ENCODE assay signal across 17 cellular contexts in genomic region chr2:51472300-51472699, GRCh38.
A peak's percentile ranks its signal among the peaks of the same experiment; 100 is the strongest.
DNase-seq lines count a peak whose midpoint lies in the region; ATAC-seq, FAIRE-seq and TF ChIP-seq lines count a peak whose summit lies in the region.
"Had no signal": no experiment of that assay in that cellular context is flagged by ENCODE, and none has a peak within 500 bp of the region (broad histone marks: within the 10 kb centered on the region; RNA-seq: fewer than 3 reads in every experiment).

No MANE protein-coding gene starts in this region.

- in situ Hi-C loops in HepG2 (cut with HindIII; ENCODE audit: extremely low pct_ligation_motif_present, low pct_unique_long_range_greater_than_20kb), result no loop called here

- no peaks in the 10 kb centered on the region for H3K36me3 Mint-ChIP-seq in activated CD4-positive, alpha-beta memory T cell treated with anti-CD3 and anti-CD28 coated beads, Interleukin-2, amount 10 ng/mL, durations not matched to agents 7 days and 5 days (ENCODE audit: low read depth)
- H3K36me3 Mint-ChIP-seq: CD14-positive monocyte; CD4-positive, alpha-beta memory T cell had no signal

- no peaks in the 10 kb centered on the region for H3K27me3 ChIP-seq in HepG2 (ENCODE audit: control insufficient read depth in 1 of 2, insufficient read depth in 2 of 2, low read length in 2 of 2)
- no peaks in the 10 kb centered on the region for H3K27me3 ChIP-seq in right lobe of liver
- H3K27me3 ChIP-seq: BLaER1 had no signal

- H3K27ac ChIP-seq in HepG2 (ENCODE audit: extremely low read length, insufficient read depth, low read length) (no peak overlapping the region), right lobe of liver (no peak overlapping the region)
- H3K27ac ChIP-seq: BLaER1 had no signal

- CTCF ChIA-PET in HepG2 (lab: Yijun Ruan, JAX; ENCODE audit: low intra/inter-chr PET ratio, low total read pairs), result no interaction called here
- CTCF ChIA-PET in activated CD4-positive, alpha-beta memory T cell treated with anti-CD3 and anti-CD28 coated beads, Interleukin-2, amount 10 ng/mL, durations not matched to agents 7 days and 5 days (lab: Charles Lee), result no interaction called here

- H3K9me3 ChIP-seq in HepG2 (ENCODE audit: low read length), result peaks cover under 1% of the 10 kb centered on the region; the same call in 1 of the 2 replicates
- H3K9me3 ChIP-seq in right lobe of liver, result no peaks in the 10 kb centered on the region
- H3K9me3 ChIP-seq: BLaER1 had no signal

- TF ChIP-seq RAD21 in HepG2 (CRISPR knock-in tag; IDR thresholded peaks at IDR 0.05), result no peak

- H3K36me3 ChIP-seq in HepG2 (replicated peaks in 1 of 2; ENCODE audit: control insufficient read depth in 1 of 2, insufficient read depth in 2 of 2, low read length in 2 of 2) (no peaks in the 10 kb centered on the region), right lobe of liver (no peaks in the 10 kb centered on the region)
- H3K36me3 ChIP-seq: BLaER1 had no signal

- no TSS peak for BruUV-seq in HepG2 (replicated peaks; lab: Mats Ljungman, UMichigan)

- H3K4me2 ChIP-seq in HepG2 (ENCODE audit: low read depth, low read length), result no peak overlapping the region
- H3K4me2 ChIP-seq: BLaER1 had no signal

- no peak for ATAC-seq in HepG2
- ATAC-seq in right lobe of liver, result no peak
- peak; percentile 85 for ATAC-seq in sciatic nerve
- ATAC-seq in GM19455 (IDR thresholded peaks at IDR 0.05; ENCODE audit: unreplicated experiment), result no peak

- WGBS in HepG2 (ENCODE audit: low lambda C conversion rate), result 2% methylated on average over 2 of the region's 2 CpGs
- 39% methylated on average over 2 of the region's 2 CpGs for WGBS in right lobe of liver (ENCODE audit: insufficient coverage, low coverage, low lambda C conversion rate, missing lambda C conversion rate)

- H3K79me2 ChIP-seq in HepG2 (ENCODE audit: insufficient read depth, low read length), result no peaks in the 10 kb centered on the region

- intact Hi-C loops in HepG2 (cut with micrococcal nuclease; ENCODE audit: unreplicated experiment) (no loop called here), right lobe of liver (cut with DNase I) (no loop called here), sciatic nerve (cut with DNase I) (no loop called here)

- no peaks in the 10 kb centered on the region for H3K27me3 Mint-ChIP-seq in activated CD4-positive, alpha-beta memory T cell treated with anti-CD3 and anti-CD28 coated beads, Interleukin-2, amount 10 ng/mL, durations not matched to agents 7 days and 5 days
- H3K27me3 Mint-ChIP-seq: CD4-positive, alpha-beta memory T cell had no signal

- TF ChIP-seq POLR2A in HepG2 (IDR thresholded peaks at IDR 0.05; ENCODE audit: insufficient read depth in 1 of 2, low read depth in 2 of 2, low read length in 2 of 2) (no peak), right lobe of liver (IDR thresholded peaks at IDR 0.05) (no peak)

- no peak for TF ChIP-seq CTCF in HepG2 (CRISPR knock-in tag; IDR thresholded peaks at IDR 0.05)
- TF ChIP-seq CTCF in right lobe of liver (IDR thresholded peaks at IDR 0.05), result no peak

- H3K4me3 ChIP-seq in HepG2 (replicated peaks in 1 of 3; ENCODE audit: insufficient read depth in 1 of 3, low read depth in 2 of 3, low read length in 3 of 3) (no peak overlapping the region), right lobe of liver (no peak overlapping the region)
- H3K4me3 ChIP-seq: BLaER1 had no signal

- no peak overlapping the region for H3K9ac ChIP-seq in HepG2 (ENCODE audit: insufficient read depth, low read depth, low read length)
- H3K9ac ChIP-seq: BLaER1 had no signal

- no peaks in the 10 kb centered on the region for H3K4me1 ChIP-seq in HepG2 (ENCODE audit: insufficient read depth, low read length)
- H3K4me1 ChIP-seq in right lobe of liver, result no peaks in the 10 kb centered on the region
- H3K4me1 ChIP-seq: BLaER1 had no signal

- TF ChIP-seq EP300 in HepG2 (IDR thresholded peaks at IDR 0.05; ENCODE audit: low read depth in 2 of 2, low read length in 2 of 2) (no peak), HepG2 (CRISPR knock-in tag; IDR thresholded peaks at IDR 0.05; ENCODE audit: borderline replicate concordance) (no peak)

- no peak overlapping the region for H2AFZ ChIP-seq in HepG2 (ENCODE audit: low read length)

- no peak for DNase-seq in HepG2 (ENCODE audit: low spot score)
- no peak for DNase-seq in right lobe of liver
- DNase-seq in fibroblast of gingiva (ENCODE audit: low read depth), result peak; percentile 1
- DNase-seq in sciatic nerve (ENCODE audit: low spot score), result no peak
- no peak for DNase-seq in activated CD4-positive, alpha-beta memory T cell treated with anti-CD3 and anti-CD28 coated beads, Interleukin-2, amount 10 ng/mL, durations not matched to agents 7 days and 5 days
- DNase-seq in cerebellar cortex (ENCODE audit: low spot score), result no peak
- DNase-seq: 8988T; CD4-positive, alpha-beta memory T cell; DMS153; DMS79; GDM1; H9 had no signal

- H3K4me1 Mint-ChIP-seq in activated CD4-positive, alpha-beta memory T cell treated with anti-CD3 and anti-CD28 coated beads, Interleukin-2, amount 10 ng/mL, durations not matched to agents 7 days and 5 days, result no peaks in the 10 kb centered on the region
- H3K4me1 Mint-ChIP-seq: CD14-positive monocyte; CD4-positive, alpha-beta memory T cell; H9 had no signal

- FAIRE-seq in HepG2 (lab: Jason Lieb, UNC), result no peak
- FAIRE-seq: H1, HTR-8/SVneo had no signal

- H3K27ac Mint-ChIP-seq in activated CD4-positive, alpha-beta memory T cell treated with anti-CD3 and anti-CD28 coated beads, Interleukin-2, amount 10 ng/mL, durations not matched to agents 7 days and 5 days, result no peak overlapping the region
- H3K27ac Mint-ChIP-seq: CD14-positive monocyte; CD4-positive, alpha-beta memory T cell; H9 had no signal

- POLR2A ChIA-PET in HepG2 (lab: Yijun Ruan, JAX), result no interaction called here
- POLR2A ChIA-PET in activated CD4-positive, alpha-beta memory T cell treated with anti-CD3 and anti-CD28 coated beads, Interleukin-2, amount 10 ng/mL, durations not matched to agents 7 days and 5 days (lab: Charles Lee), result no interaction called here

- H4K20me1 ChIP-seq in HepG2 (ENCODE audit: insufficient read depth, low read length), result no peaks in the 10 kb centered on the region
- H4K20me1 ChIP-seq: BLaER1 had no signal

- no peak overlapping the region for H3K4me3 Mint-ChIP-seq in activated CD4-positive, alpha-beta memory T cell treated with anti-CD3 and anti-CD28 coated beads, Interleukin-2, amount 10 ng/mL, durations not matched to agents 7 days and 5 days
- H3K4me3 Mint-ChIP-seq: CD14-positive monocyte; CD4-positive, alpha-beta memory T cell; H9 had no signal

- peaks cover 8% of the 10 kb centered on the region for H3K9me3 Mint-ChIP-seq in activated CD4-positive, alpha-beta memory T cell treated with anti-CD3 and anti-CD28 coated beads, Interleukin-2, amount 10 ng/mL, durations not matched to agents 7 days and 5 days
- H3K9me3 Mint-ChIP-seq: H9 had no signal

TF ChIP-seq in HepG2, 621 proteins besides CTCF, POLR2A, EP300 and RAD21:
- TF ChIP-seq ZBTB43 (CRISPR knock-in tag; conservative IDR thresholded peaks at IDR 0.05) (no peak), ATF7 (IDR thresholded peaks at IDR 0.05) (peak; percentile 79), ATF7 (CRISPR knock-in tag; IDR thresholded peaks at IDR 0.05) (no peak)
